ENCODE assay signal across 1 cellular context in the genomic region with DNA sequence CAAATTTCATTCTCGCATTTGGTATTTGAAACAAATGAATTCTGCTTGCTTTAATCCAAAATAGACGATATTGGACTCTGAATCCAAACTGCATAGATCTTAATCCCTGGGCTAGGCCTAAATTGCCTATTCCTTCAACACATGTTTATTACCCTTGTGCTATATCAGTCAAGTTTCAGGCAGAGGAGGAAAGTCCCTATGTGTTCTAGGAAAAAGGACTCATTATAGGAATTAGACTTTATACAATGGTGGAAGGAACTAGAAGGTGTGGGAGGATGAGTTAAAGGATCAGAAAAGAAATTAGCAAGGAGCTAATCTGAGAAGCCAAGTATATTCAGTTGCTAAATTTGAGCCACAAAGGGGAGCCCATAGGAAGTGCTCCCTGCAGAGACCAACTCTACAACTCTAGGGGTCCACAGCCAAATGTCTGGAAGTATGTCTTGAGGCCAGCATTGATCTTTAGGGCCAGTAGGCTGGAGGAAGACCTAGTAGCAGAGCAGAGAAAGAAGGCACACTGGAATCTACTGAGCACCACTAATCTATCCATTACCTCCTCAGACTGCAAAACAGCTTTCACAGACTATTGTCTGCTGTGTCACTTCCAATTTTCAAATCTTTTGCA.
TF ChIP-seq lines count a peak whose summit lies in the region.

No MANE protein-coding gene starts in this region.

TF ChIP-seq in H1, 55 proteins besides CTCF, POLR2A, EP300 and RAD21:
- TF ChIP-seq BACH1 (IDR thresholded peaks at IDR 0.05; ENCODE audit: low read length) = no peak
- TF ChIP-seq, protein P1, sequence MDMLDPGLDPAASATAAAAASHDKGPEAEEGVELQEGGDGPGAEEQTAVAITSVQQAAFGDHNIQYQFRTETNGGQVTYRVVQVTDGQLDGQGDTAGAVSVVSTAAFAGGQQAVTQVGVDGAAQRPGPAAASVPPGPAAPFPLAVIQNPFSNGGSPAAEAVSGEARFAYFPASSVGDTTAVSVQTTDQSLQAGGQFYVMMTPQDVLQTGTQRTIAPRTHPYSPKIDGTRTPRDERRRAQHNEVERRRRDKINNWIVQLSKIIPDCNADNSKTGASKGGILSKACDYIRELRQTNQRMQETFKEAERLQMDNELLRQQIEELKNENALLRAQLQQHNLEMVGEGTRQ (IDR thresholded peaks at IDR 0.05; ENCODE audit: low read length) = no peak
